In the genomic region with DNA sequence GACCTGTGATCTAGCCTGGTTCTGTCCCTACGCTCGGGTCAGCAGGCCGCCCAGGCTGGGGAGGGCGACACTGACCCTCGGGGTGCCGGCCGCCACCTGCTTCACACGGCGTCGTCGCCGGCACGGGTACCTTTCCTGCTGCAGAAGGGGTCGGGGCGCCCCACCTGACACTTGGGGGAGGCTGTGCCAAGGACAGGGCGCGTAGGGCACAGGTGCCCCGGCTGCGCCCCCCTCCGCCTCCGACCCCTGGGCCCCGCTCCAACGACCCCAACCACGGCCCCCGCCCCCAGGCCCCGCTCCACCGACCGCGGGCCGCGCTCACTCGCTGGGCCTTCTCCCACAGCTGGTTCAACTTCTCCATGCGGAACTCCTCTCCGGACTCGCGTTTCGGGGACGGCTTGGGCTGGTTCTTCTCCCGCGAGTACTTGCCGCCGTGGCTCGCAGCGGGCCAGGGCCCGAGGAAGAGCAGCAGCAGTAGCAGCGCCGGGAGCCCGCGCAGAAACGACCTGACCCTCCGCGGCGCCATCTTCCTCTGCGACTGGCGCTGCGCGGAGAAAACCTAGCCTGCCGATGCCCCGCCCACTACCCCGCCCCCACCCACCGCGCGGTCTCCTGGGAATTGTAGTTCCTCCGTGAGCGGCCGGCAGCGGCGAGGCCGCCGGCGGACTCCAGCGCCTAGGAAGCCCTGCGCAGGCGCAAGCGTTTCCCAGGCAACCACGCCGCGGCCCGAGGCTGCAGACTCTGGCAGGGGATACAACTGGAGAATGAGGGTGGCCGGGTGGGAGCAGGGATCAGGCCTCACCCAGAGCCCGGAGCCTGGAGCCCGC, we compare ENCODE assay signal across 1 cellular context.
TF ChIP-seq lines count a peak whose summit lies in the region.

LRPAP1 (minus strand) TSS at position 536 of the 827 bp plus-strand sequence; CDS start at position 526, 10 bp downstream.

TF ChIP-seq in HepG2, 621 proteins besides CTCF, POLR2A, EP300 and RAD21 (continued from another document and continues in another):
- TF ChIP-seq ZNF318 (CRISPR knock-in tag; IDR thresholded peaks at IDR 0.05) (no peak), ARHGAP35 (CRISPR knock-in tag; IDR thresholded peaks at IDR 0.05; ENCODE audit: borderline replicate concordance) (no peak; the same call in 1 of the 2 replicates), GPN1 (CRISPR knock-in tag; IDR thresholded peaks at IDR 0.05; ENCODE audit: borderline replicate concordance) (no peak), POLR2AphosphoS5 (IDR thresholded peaks at IDR 0.05; ENCODE audit: low read depth, low read length) (peak; percentile 96), U2AF1 (optimal IDR thresholded peaks at IDR 0.05; ENCODE audit: low read depth, low read length) (no peak), TRIM22 (IDR thresholded peaks at IDR 0.05) (no peak), ZNF792 (CRISPR knock-in tag; IDR thresholded peaks at IDR 0.05) (0 out of 2 replicates have a peak, but pooled peaks have one; percentile 54), ESRRA (CRISPR knock-in tag; IDR thresholded peaks at IDR 0.05; ENCODE audit: low read depth) (peak; percentile 42; the same call in 1 of the 2 replicates), ZBTB7B (CRISPR knock-in tag; IDR thresholded peaks at IDR 0.05) (0 out of 2 replicates have a peak, but pooled peaks have one; percentile 21), ZFP36L1 (CRISPR knock-in tag; IDR thresholded peaks at IDR 0.05) (0 out of 2 replicates have a peak, but pooled peaks have one; percentile 9), PRDM15 (CRISPR knock-in tag; IDR thresholded peaks at IDR 0.05) (0 out of 2 replicates have a peak, but pooled peaks have one; percentile 35), MTA3 (CRISPR knock-in tag; IDR thresholded peaks at IDR 0.05) (no peak), ZNF33A (CRISPR knock-in tag; IDR thresholded peaks at IDR 0.05; ENCODE audit: borderline replicate concordance) (no peak), NKX3-1 (CRISPR knock-in tag; IDR thresholded peaks at IDR 0.05) (peak; percentile 73; the same call in 1 of the 2 replicates), NR2F1 (CRISPR knock-in tag; IDR thresholded peaks at IDR 0.05) (no peak), CBFB (CRISPR knock-in tag; IDR thresholded peaks at IDR 0.05) (peak; percentile 22; the same call in 1 of the 2 replicates), AGO2 (optimal IDR thresholded peaks at IDR 0.05; ENCODE audit: low read depth, low read length) (peak; percentile 37), POLR2G (IDR thresholded peaks at IDR 0.05; ENCODE audit: low read depth, low read length) (peak; percentile 96), ZBTB8A (CRISPR knock-in tag; IDR thresholded peaks at IDR 0.05; ENCODE audit: borderline replicate concordance, low read depth) (peak; percentile 58; the same call in 1 of the 2 replicates), ZSCAN31 (CRISPR knock-in tag; IDR thresholded peaks at IDR 0.05; ENCODE audit: low read depth) (peak; percentile 72; the same call in 1 of the 2 replicates), NFYB (CRISPR knock-in tag; IDR thresholded peaks at IDR 0.05) (0 out of 2 replicates have a peak, but pooled peaks have one; percentile 7), CREB1 (IDR thresholded peaks at IDR 0.05) (no peak), CREB1 (CRISPR knock-in tag; IDR thresholded peaks at IDR 0.05) (no peak), CREM (IDR thresholded peaks at IDR 0.05) (no peak), CREM (CRISPR knock-in tag; IDR thresholded peaks at IDR 0.05) (no peak), ZC3H4 (CRISPR knock-in tag; IDR thresholded peaks at IDR 0.05; ENCODE audit: borderline replicate concordance) (no peak), XBP1 (CRISPR knock-in tag; IDR thresholded peaks at IDR 0.05) (no peak), PCBP2 (optimal IDR thresholded peaks at IDR 0.05; ENCODE audit: low read depth, low read length, poor library complexity, severe bottlenecking) (no peak), ZNF510 (CRISPR knock-in tag; IDR thresholded peaks at IDR 0.05; ENCODE audit: low read depth) (no peak), ZNF432 (CRISPR knock-in tag; IDR thresholded peaks at IDR 0.05; ENCODE audit: borderline replicate concordance) (no peak), ZBTB1 (CRISPR knock-in tag; IDR thresholded peaks at IDR 0.05; ENCODE audit: borderline replicate concordance) (no peak), DNMT1 (CRISPR knock-in tag; IDR thresholded peaks at IDR 0.05) (peak; percentile 42; the same call in 1 of the 2 replicates), BORCS8-MEF2B (CRISPR knock-in tag; IDR thresholded peaks at IDR 0.05) (peak; percentile 59), ELF3 (CRISPR knock-in tag; IDR thresholded peaks at IDR 0.05) (0 out of 2 replicates have a peak, but pooled peaks have one; percentile 27), TMF1 (CRISPR knock-in tag; IDR thresholded peaks at IDR 0.05; ENCODE audit: low read depth) (no peak; the same call in 1 of the 2 replicates), PAX8 (CRISPR knock-in tag; IDR thresholded peaks at IDR 0.05; ENCODE audit: borderline replicate concordance) (no peak), ZNF18 (CRISPR knock-in tag; IDR thresholded peaks at IDR 0.05; ENCODE audit: insufficient replicate concordance) (no peak), EZH2 (conservative IDR thresholded peaks at IDR 0.05; ENCODE audit: low read depth, low read length) (no peak)
- TF ChIP-seq, protein P1, sequence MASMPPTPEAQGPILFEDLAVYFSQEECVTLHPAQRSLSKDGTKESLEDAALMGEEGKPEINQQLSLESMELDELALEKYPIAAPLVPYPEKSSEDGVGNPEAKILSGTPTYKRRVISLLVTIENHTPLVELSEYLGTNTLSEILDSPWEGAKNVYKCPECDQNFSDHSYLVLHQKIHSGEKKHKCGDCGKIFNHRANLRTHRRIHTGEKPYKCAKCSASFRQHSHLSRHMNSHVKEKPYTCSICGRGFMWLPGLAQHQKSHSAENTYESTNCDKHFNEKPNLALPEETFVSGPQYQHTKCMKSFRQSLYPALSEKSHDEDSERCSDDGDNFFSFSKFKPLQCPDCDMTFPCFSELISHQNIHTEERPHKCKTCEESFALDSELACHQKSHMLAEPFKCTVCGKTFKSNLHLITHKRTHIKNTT (CRISPR knock-in tag; IDR thresholded peaks at IDR 0.05): no peak
- TF ChIP-seq, protein P2, sequence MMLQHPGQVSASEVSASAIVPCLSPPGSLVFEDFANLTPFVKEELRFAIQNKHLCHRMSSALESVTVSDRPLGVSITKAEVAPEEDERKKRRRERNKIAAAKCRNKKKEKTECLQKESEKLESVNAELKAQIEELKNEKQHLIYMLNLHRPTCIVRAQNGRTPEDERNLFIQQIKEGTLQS (CRISPR knock-in tag; IDR thresholded peaks at IDR 0.05): no peak
- TF ChIP-seq, protein P3, sequence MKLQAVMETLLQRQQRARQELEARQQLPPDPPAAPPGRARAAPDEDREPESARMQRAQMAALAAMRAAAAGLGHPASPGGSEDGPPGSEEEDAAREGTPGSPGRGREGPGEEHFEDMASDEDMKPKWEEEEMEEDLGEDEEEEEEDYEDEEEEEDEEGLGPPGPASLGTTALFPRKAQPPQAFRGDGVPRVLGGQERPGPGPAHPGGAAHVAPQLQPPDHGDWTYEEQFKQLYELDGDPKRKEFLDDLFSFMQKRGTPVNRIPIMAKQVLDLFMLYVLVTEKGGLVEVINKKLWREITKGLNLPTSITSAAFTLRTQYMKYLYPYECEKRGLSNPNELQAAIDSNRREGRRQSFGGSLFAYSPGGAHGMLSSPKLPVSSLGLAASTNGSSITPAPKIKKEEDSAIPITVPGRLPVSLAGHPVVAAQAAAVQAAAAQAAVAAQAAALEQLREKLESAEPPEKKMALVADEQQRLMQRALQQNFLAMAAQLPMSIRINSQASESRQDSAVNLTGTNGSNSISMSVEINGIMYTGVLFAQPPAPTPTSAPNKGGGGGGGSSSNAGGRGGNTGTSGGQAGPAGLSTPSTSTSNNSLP (IDR thresholded peaks at IDR 0.05; ENCODE audit: low read depth, low read length): no peak
